8 cellular contexts compared by ENCODE assay signal in genomic region chr7:51141451-51141971, GRCh38.
A peak's percentile ranks its signal among the peaks of the same experiment; 100 is the strongest.
DNase-seq lines count a peak whose midpoint lies in the region; ATAC-seq and TF ChIP-seq lines count a peak whose summit lies in the region.

No MANE protein-coding gene starts in this region.

- ATAC-seq in HG02588 (IDR thresholded peaks at IDR 0.05; ENCODE audit: unreplicated experiment) (no peak), T-cell (replicated peaks in 1 of 4) (no peak)

- intact Hi-C loops in colonic mucosa (cut with DNase I), result loop anchor here (5.0 kb wide), 1 partner anchor 669 kb away; no protein-coding TSS in a partner anchor

- H3K36me3 ChIP-seq in colonic mucosa, result no peaks in the 10 kb centered on the region

- no peaks in the 10 kb centered on the region for H3K36me3 Mint-ChIP-seq in T-cell

- DNase-seq in activated CD4-positive, alpha-beta T cell treated with anti-CD3 and anti-CD28 coated beads for 48 hours, result peak; percentile 18
- DNase-seq in activated CD4-positive, alpha-beta T cell treated with anti-CD3 and anti-CD28 coated beads for 1 hour, result no peak
- DNase-seq in NCI-H2227 (lab: John Stamatoyannopoulos, UW; ENCODE audit: unreplicated experiment) (peak; percentile 3), colonic mucosa (no peak), medulla oblongata (ENCODE audit: extremely low spot score) (peak; percentile 67), T-cell (no peak), occipital lobe (lab: John Stamatoyannopoulos, UW) (no peak)

- H3K9me3 ChIP-seq in colonic mucosa, result no peaks in the 10 kb centered on the region

- H3K4me3 Mint-ChIP-seq in T-cell, result no peak overlapping the region

- TF ChIP-seq CTCF in colonic mucosa (IDR thresholded peaks at IDR 0.05), result peak; percentile 20

- no peak overlapping the region for H3K9ac ChIP-seq in colonic mucosa (ENCODE audit: low read depth in 2 of 2, low read length in 2 of 2)

- no peak overlapping the region for H3K27ac ChIP-seq in colonic mucosa

- no peak overlapping the region for H3K4me3 ChIP-seq in colonic mucosa

- CTCF ChIA-PET in T-cell (lab: Charles Lee), result interaction anchor here (0.6 to 1.3 kb wide), 19 partner anchors 11 to 1151 kb away, joined by 3 to 9 read pairs (median 4); no protein-coding TSS in a partner anchor

- peaks cover 0 to 15% (median 12%) of the 10 kb centered on the region in 3 donors for H3K4me1 Mint-ChIP-seq in T-cell

- POLR2A ChIA-PET in T-cell (lab: Charles Lee), result no interaction called here

- peaks cover 0 to 3% (median 0%) of the 10 kb centered on the region in 3 donors for H3K9me3 Mint-ChIP-seq in T-cell

- no peaks in the 10 kb centered on the region for H3K4me1 ChIP-seq in colonic mucosa

- peaks cover 4 to 8% of the 10 kb centered on the region in 2 donors for H3K27me3 Mint-ChIP-seq in T-cell

- no peaks in the 10 kb centered on the region for H3K27me3 ChIP-seq in colonic mucosa

- H3K27ac Mint-ChIP-seq in T-cell, result no peak overlapping the region

Comparison
In these comparisons a context has a peak if more than half of its experiments do, and no peak if none do; other contexts are left out.
1. DNase-seq: peak in activated CD4-positive, alpha-beta T cell treated with anti-CD3 and anti-CD28 coated beads for 48 hours (single experiment), NCI-H2227 (single experiment) and medulla oblongata (single experiment); none in activated CD4-positive, alpha-beta T cell treated with anti-CD3 and anti-CD28 coated beads for 1 hour (single experiment), colonic mucosa (single experiment), T-cell (0 of 34) and occipital lobe (single experiment).